In the genomic region with DNA sequence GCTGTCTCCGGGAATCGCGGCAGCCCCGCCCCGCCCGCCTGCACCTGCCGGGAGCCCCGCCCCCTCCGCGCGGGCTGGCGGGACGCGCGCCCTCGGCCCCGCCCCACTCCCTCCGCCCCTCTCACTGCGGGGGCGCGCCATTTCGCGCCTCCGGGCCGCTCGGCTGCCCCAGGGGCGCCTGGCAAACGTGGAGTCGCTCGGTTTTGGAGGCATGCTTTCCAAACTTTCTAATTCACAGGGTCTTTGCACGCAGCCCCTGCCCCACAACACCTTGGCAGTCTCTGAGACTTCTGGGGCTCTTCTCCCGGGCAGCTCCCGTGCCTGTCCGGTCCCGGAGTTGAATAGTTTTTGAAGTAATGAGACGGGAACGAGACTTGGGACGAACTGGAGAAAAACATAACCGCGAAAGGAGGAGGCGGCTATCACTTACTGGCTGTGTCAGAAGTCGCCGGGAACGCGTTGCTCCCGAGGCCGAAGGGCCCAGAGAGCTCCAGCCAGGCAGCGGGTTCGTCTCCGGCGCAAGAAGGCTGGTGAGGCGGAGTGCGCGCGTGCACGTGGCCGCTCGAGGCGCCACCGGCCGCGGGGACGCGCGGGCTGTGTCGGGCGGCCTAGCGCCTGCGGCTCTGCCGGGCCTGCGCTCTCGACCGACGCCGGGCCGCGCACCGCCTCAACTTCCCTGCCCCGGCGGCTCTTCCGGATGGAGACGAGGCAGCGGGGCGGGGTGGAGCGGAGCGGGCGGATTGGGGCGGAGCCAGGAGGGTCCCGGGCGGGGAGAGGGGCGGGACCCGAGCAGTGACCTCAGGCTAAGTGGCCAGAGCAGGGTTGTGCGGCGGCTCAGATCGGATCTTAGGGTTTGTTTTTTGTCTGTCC, we compare ENCODE assay signal across 1 cellular context.
A peak's percentile ranks its signal among the peaks of the same experiment; 100 is the strongest.
TF ChIP-seq lines count a peak whose summit lies in the region.

A gene (minus strand): TSS at position 699 of the 870 bp plus-strand sequence. CDS start 3,436 bp downstream, outside the sequence.

TF ChIP-seq in K562, 482 proteins besides CTCF, POLR2A, EP300 and RAD21 (continued from another document and continues in another):
- TF ChIP-seq KDM5B (IDR thresholded peaks at IDR 0.05; ENCODE audit: insufficient replicate concordance, low read depth, low read length), result peak; percentile 66
- TF ChIP-seq ZFX (CRISPR knock-in tag; IDR thresholded peaks at IDR 0.05), result peak; percentile 92
- TF ChIP-seq ZNF584 (CRISPR knock-in tag; IDR thresholded peaks at IDR 0.05; ENCODE audit: low read depth), result peak; percentile 73; the same call in 1 of the 2 replicates
- 0 out of 2 replicates have a peak, but pooled peaks have one; percentile 17 for TF ChIP-seq FOSL1 (tag; conservative IDR thresholded peaks at IDR 0.05)
- TF ChIP-seq MTA3 (IDR thresholded peaks at IDR 0.05; ENCODE audit: borderline replicate concordance), result peak; percentile 57; the same call in 1 of the 2 replicates
- 0 out of 2 replicates have a peak, but pooled peaks have one; percentile 41 for TF ChIP-seq XRCC5 (IDR thresholded peaks at IDR 0.05; ENCODE audit: low read depth, low read length)
- TF ChIP-seq, protein P1, sequence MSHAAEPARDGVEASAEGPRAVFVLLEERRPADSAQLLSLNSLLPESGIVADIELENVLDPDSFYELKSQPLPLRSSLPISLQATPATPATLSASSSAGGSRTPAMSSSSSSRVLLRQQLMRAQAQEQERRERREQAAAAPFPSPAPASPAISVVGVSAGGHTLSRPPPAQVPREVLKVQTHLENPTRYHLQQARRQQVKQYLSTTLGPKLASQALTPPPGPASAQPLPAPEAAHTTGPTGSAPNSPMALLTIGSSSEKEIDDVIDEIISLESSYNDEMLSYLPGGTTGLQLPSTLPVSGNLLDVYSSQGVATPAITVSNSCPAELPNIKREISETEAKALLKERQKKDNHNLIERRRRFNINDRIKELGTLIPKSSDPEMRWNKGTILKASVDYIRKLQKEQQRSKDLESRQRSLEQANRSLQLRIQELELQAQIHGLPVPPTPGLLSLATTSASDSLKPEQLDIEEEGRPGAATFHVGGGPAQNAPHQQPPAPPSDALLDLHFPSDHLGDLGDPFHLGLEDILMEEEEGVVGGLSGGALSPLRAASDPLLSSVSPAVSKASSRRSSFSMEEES (CRISPR knock-in tag; IDR thresholded peaks at IDR 0.05), result no peak
- TF ChIP-seq L3MBTL2 (IDR thresholded peaks at IDR 0.05), result peak; percentile 94
- peak; percentile 40 for TF ChIP-seq TAF9B (IDR thresholded peaks at IDR 0.05; ENCODE audit: partially characterized antibody)
- peak; percentile 89 to 90 for TF ChIP-seq MAZ (CRISPR knock-in tag; conservative IDR thresholded peaks at IDR 0.05 in 1 of 2, IDR thresholded peaks at IDR 0.05 in 1 of 2)
- TF ChIP-seq ZNF644 (tag; IDR thresholded peaks at IDR 0.05; ENCODE audit: low read depth), result 0 out of 2 replicates have a peak, but pooled peaks have one; percentile 20
- TF ChIP-seq, protein P2, sequence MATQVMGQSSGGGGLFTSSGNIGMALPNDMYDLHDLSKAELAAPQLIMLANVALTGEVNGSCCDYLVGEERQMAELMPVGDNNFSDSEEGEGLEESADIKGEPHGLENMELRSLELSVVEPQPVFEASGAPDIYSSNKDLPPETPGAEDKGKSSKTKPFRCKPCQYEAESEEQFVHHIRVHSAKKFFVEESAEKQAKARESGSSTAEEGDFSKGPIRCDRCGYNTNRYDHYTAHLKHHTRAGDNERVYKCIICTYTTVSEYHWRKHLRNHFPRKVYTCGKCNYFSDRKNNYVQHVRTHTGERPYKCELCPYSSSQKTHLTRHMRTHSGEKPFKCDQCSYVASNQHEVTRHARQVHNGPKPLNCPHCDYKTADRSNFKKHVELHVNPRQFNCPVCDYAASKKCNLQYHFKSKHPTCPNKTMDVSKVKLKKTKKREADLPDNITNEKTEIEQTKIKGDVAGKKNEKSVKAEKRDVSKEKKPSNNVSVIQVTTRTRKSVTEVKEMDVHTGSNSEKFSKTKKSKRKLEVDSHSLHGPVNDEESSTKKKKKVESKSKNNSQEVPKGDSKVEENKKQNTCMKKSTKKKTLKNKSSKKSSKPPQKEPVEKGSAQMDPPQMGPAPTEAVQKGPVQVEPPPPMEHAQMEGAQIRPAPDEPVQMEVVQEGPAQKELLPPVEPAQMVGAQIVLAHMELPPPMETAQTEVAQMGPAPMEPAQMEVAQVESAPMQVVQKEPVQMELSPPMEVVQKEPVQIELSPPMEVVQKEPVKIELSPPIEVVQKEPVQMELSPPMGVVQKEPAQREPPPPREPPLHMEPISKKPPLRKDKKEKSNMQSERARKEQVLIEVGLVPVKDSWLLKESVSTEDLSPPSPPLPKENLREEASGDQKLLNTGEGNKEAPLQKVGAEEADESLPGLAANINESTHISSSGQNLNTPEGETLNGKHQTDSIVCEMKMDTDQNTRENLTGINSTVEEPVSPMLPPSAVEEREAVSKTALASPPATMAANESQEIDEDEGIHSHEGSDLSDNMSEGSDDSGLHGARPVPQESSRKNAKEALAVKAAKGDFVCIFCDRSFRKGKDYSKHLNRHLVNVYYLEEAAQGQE (CRISPR knock-in tag; IDR thresholded peaks at IDR 0.05; ENCODE audit: low read depth), result peak; percentile 50; the same call in 1 of the 2 replicates
- TF ChIP-seq GATAD2B (IDR thresholded peaks at IDR 0.05; ENCODE audit: borderline replicate concordance), result peak; percentile 49
- TF ChIP-seq PML (IDR thresholded peaks at IDR 0.05; ENCODE audit: low read length), result peak; percentile 90
- TF ChIP-seq GTF2E2 (tag; IDR thresholded peaks at IDR 0.05), result peak; percentile 97
- no peak for TF ChIP-seq RBM34 (IDR thresholded peaks at IDR 0.05; ENCODE audit: borderline replicate concordance, insufficient read depth, low read length)
- TF ChIP-seq ZNF589 (CRISPR knock-in tag; IDR thresholded peaks at IDR 0.05; ENCODE audit: low read depth), result peak; percentile 77
- TF ChIP-seq NUFIP1 (IDR thresholded peaks at IDR 0.05; ENCODE audit: partially characterized antibody), result no peak
- peak; percentile 80 for TF ChIP-seq GABPA (tag; conservative IDR thresholded peaks at IDR 0.05; ENCODE audit: low read depth)
- TF ChIP-seq SREBF1 (IDR thresholded peaks at IDR 0.05; ENCODE audit: borderline replicate concordance, low read depth, low read length), result no peak
- TF ChIP-seq ZNF23 (CRISPR knock-in tag; IDR thresholded peaks at IDR 0.05), result no peak
- peak; percentile 31; the same call in 1 of the 2 replicates for TF ChIP-seq SPI1 (IDR thresholded peaks at IDR 0.05; ENCODE audit: borderline replicate concordance, low read depth, low read length)
- no peak for TF ChIP-seq SRSF3 (IDR thresholded peaks at IDR 0.05; ENCODE audit: insufficient read depth, low read length)
- TF ChIP-seq POLR2AphosphoS5 (IDR thresholded peaks at IDR 0.05; ENCODE audit: control insufficient read depth, insufficient read depth, low read depth, low read length), result peak; percentile 79
- 0 out of 2 replicates have a peak, but pooled peaks have one; percentile 16 for TF ChIP-seq MBD2 (IDR thresholded peaks at IDR 0.05; ENCODE audit: borderline replicate concordance, low read depth)
- peak; percentile 33; the same call in 1 of the 2 replicates for TF ChIP-seq CREB1 (IDR thresholded peaks at IDR 0.05)
- peak; percentile 45; the same call in 1 of the 2 replicates for TF ChIP-seq CREB1 (CRISPR knock-in tag; IDR thresholded peaks at IDR 0.05)
- TF ChIP-seq BRD9 (IDR thresholded peaks at IDR 0.05; ENCODE audit: low read depth, partially characterized antibody), result peak; percentile 67
- peak; percentile 92; the same call in 1 of the 2 replicates for TF ChIP-seq ZBTB7A (IDR thresholded peaks at IDR 0.05; ENCODE audit: borderline replicate concordance, control insufficient read depth, low read depth, low read length)
- TF ChIP-seq ASH1L (IDR thresholded peaks at IDR 0.05; ENCODE audit: borderline replicate concordance, low read depth, partially characterized antibody), result peak; percentile 57
- TF ChIP-seq, protein P3, sequence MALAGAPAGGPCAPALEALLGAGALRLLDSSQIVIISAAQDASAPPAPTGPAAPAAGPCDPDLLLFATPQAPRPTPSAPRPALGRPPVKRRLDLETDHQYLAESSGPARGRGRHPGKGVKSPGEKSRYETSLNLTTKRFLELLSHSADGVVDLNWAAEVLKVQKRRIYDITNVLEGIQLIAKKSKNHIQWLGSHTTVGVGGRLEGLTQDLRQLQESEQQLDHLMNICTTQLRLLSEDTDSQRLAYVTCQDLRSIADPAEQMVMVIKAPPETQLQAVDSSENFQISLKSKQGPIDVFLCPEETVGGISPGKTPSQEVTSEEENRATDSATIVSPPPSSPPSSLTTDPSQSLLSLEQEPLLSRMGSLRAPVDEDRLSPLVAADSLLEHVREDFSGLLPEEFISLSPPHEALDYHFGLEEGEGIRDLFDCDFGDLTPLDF (CRISPR knock-in tag; IDR thresholded peaks at IDR 0.05), result peak; percentile 30; the same call in 1 of the 2 replicates
- no peak for TF ChIP-seq RBM39 (optimal IDR thresholded peaks at IDR 0.05; ENCODE audit: low read depth, low read length)
- TF ChIP-seq EP400 (IDR thresholded peaks at IDR 0.05), result peak; percentile 84
- no peak for TF ChIP-seq ZNF311 (CRISPR knock-in tag; IDR thresholded peaks at IDR 0.05)
- TF ChIP-seq ZZZ3 (IDR thresholded peaks at IDR 0.05), result no peak
- TF ChIP-seq, protein P4, sequence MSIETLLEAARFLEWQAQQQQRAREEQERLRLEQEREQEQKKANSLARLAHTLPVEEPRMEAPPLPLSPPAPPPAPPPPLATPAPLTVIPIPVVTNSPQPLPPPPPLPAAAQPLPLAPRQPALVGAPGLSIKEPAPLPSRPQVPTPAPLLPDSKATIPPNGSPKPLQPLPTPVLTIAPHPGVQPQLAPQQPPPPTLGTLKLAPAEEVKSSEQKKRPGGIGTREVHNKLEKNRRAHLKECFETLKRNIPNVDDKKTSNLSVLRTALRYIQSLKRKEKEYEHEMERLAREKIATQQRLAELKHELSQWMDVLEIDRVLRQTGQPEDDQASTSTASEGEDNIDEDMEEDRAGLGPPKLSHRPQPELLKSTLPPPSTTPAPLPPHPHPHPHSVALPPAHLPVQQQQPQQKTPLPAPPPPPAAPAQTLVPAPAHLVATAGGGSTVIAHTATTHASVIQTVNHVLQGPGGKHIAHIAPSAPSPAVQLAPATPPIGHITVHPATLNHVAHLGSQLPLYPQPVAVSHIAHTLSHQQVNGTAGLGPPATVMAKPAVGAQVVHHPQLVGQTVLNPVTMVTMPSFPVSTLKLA (conservative IDR thresholded peaks at IDR 0.05), result peak; percentile 62 to 81
- 0 out of 2 replicates have a peak, but pooled peaks have one; percentile 12 for TF ChIP-seq HDAC2 (IDR thresholded peaks at IDR 0.05)
- peak in 1 of 2 experiments; percentile 44; a peak in 1 of 4 replicates for TF ChIP-seq HDAC1 (IDR thresholded peaks at IDR 0.05)
- no peak for TF ChIP-seq ZNF551 (CRISPR knock-in tag; IDR thresholded peaks at IDR 0.05)
- no peak for TF ChIP-seq ZNF668 (CRISPR knock-in tag; IDR thresholded peaks at IDR 0.05)
- no peak for TF ChIP-seq NR3C1 (CRISPR knock-in tag; IDR thresholded peaks at IDR 0.05)
- TF ChIP-seq, protein P5, sequence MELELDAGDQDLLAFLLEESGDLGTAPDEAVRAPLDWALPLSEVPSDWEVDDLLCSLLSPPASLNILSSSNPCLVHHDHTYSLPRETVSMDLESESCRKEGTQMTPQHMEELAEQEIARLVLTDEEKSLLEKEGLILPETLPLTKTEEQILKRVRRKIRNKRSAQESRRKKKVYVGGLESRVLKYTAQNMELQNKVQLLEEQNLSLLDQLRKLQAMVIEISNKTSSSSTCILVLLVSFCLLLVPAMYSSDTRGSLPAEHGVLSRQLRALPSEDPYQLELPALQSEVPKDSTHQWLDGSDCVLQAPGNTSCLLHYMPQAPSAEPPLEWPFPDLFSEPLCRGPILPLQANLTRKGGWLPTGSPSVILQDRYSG (tag; conservative IDR thresholded peaks at IDR 0.05; ENCODE audit: low read depth), result 0 out of 2 replicates have a peak, but pooled peaks have one; percentile 62
- TF ChIP-seq, protein P6, sequence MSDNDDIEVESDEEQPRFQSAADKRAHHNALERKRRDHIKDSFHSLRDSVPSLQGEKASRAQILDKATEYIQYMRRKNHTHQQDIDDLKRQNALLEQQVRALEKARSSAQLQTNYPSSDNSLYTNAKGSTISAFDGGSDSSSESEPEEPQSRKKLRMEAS (CRISPR knock-in tag; IDR thresholded peaks at IDR 0.05), result peak; percentile 81
- no peak for TF ChIP-seq ZC3H8 (IDR thresholded peaks at IDR 0.05)
- no peak for TF ChIP-seq HDGF (IDR thresholded peaks at IDR 0.05)
- peak; percentile 78 for TF ChIP-seq MYC (IDR thresholded peaks at IDR 0.05; ENCODE audit: low read depth, low read length)
- TF ChIP-seq MYC (CRISPR knock-in tag; IDR thresholded peaks at IDR 0.05; ENCODE audit: borderline replicate concordance, low read depth), result peak; percentile 74; the same call in 1 of the 2 replicates
- TF ChIP-seq CBX1 (IDR thresholded peaks at IDR 0.05; ENCODE audit: low read depth), result peak; percentile 76; the same call in 1 of the 2 replicates
- TF ChIP-seq NFXL1 (CRISPR knock-in tag; IDR thresholded peaks at IDR 0.05), result 0 out of 2 replicates have a peak, but pooled peaks have one; percentile 30
- 0 out of 2 replicates have a peak, but pooled peaks have one; percentile 38 for TF ChIP-seq TRIM28 (IDR thresholded peaks at IDR 0.05)
- TF ChIP-seq, protein P7, sequence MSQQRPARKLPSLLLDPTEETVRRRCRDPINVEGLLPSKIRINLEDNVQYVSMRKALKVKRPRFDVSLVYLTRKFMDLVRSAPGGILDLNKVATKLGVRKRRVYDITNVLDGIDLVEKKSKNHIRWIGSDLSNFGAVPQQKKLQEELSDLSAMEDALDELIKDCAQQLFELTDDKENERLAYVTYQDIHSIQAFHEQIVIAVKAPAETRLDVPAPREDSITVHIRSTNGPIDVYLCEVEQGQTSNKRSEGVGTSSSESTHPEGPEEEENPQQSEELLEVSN (IDR thresholded peaks at IDR 0.05; ENCODE audit: borderline replicate concordance in 1 of 2, extremely low read depth in 1 of 2, insufficient read depth in 1 of 2, insufficient read length in 1 of 2, low read depth in 1 of 2, low read length in 1 of 2, poor library complexity in 1 of 2, severe bottlenecking in 1 of 2), result peak; percentile 72 to 94
- peak; percentile 72 for TF ChIP-seq CREM (IDR thresholded peaks at IDR 0.05; ENCODE audit: low read depth)
